5 cellular contexts compared by ENCODE assay signal in genomic region chr14:106549064-106549463, GRCh38.
"Had no signal": no experiment of that assay in that cellular context is flagged by ENCODE, and none has a peak within 500 bp of the region (broad histone marks: within the 10 kb centered on the region; RNA-seq: fewer than 3 reads in every experiment).

No MANE protein-coding gene starts in this region.

- H3K4me3 ChIP-seq: GM23338, K562 had no signal

- DNase-seq: H9, HCEC 1CT, IMR-90 had no signal
